In genomic region chr1:182392045-182393028, GRCh38 we compare ENCODE assay signal across 8 cellular contexts. TPM values are rescaled to one million over a fixed set of nuclear protein-coding genes. Genes with fewer than 3 reads are reported as not detected.
A peak's percentile ranks its signal among the peaks of the same experiment; 100 is the strongest.
DNase-seq lines count a peak whose midpoint lies in the region; ATAC-seq and TF ChIP-seq lines count a peak whose summit lies in the region.

No MANE protein-coding gene starts in this region.

- H3K27ac Mint-ChIP-seq in brain, result peak overlapping the region; percentile 82 to 98 (median 86)

- H3K36me3 ChIP-seq in iPS-20b (ENCODE audit: insufficient read depth, low read depth, low read length), result peaks cover 32% of the 10 kb centered on the region
- peaks cover 10% of the 10 kb centered on the region for H3K36me3 ChIP-seq in smooth muscle cell (ENCODE audit: low read depth)

- H3K27ac ChIP-seq in iPS-20b (ENCODE audit: low read length), result peak overlapping the region; percentile 63
- H3K27ac ChIP-seq in smooth muscle cell (ENCODE audit: low read depth), result peak overlapping the region; percentile 75

- H3K9me3 Mint-ChIP-seq in brain, result peaks cover 0 to 4% (median 0%) of the 10 kb centered on the region in 5 experiments

- H3K4me1 ChIP-seq in iPS-20b (ENCODE audit: insufficient read depth, low read length) (peaks cover 13% of the 10 kb centered on the region; the same call in 1 of the 2 replicates), smooth muscle cell (ENCODE audit: low read depth) (peaks cover 34% of the 10 kb centered on the region)

- H3F3A ChIP-seq in smooth muscle cell (ENCODE audit: low read depth), result no peaks in the 10 kb centered on the region

- no peaks in the 10 kb centered on the region for H3K27me3 ChIP-seq in iPS-20b (ENCODE audit: insufficient read depth, low read length)
- H3K27me3 ChIP-seq in smooth muscle cell (ENCODE audit: low read depth), result no peaks in the 10 kb centered on the region

- TF ChIP-seq CTCF in brain (conservative IDR thresholded peaks at IDR 0.05), result no peak
- no peak for TF ChIP-seq CTCF in smooth muscle cell (IDR thresholded peaks at IDR 0.05; ENCODE audit: borderline replicate concordance, insufficient read depth, poor library complexity, severe bottlenecking)

- H3K27me3 Mint-ChIP-seq in brain, result peaks cover 20% of the 10 kb centered on the region

- H3K4me1 Mint-ChIP-seq in brain, result peaks cover 68% of the 10 kb centered on the region

- H3K9me3 ChIP-seq in iPS-20b (ENCODE audit: insufficient read depth, low read depth, low read length), result no peaks in the 10 kb centered on the region
- H3K9me3 ChIP-seq in smooth muscle cell (replicated peaks; ENCODE audit: low read depth), result no peaks in the 10 kb centered on the region

- H3K79me2 ChIP-seq in smooth muscle cell (ENCODE audit: low read depth), result peaks cover 34% of the 10 kb centered on the region

- H3K4me3 ChIP-seq in iPS-20b (ENCODE audit: low read length) (peak overlapping the region; percentile 99), smooth muscle cell (peak overlapping the region; percentile 90)

- peak; percentile 16 for ATAC-seq in GM19328 (IDR thresholded peaks at IDR 0.05; ENCODE audit: unreplicated experiment)

- peak overlapping the region; percentile 86 for H3K9ac ChIP-seq in iPS-20b (ENCODE audit: low read depth, low read length)
- peak overlapping the region; percentile 87 for H3K9ac ChIP-seq in smooth muscle cell (ENCODE audit: low read depth)

- WGBS in smooth muscle cell (ENCODE audit: low lambda C conversion rate), result 22% methylated on average over 33 of the region's 47 CpGs

- peak overlapping the region; percentile 77 to 100 (median 80) for H3K4me3 Mint-ChIP-seq in brain

- peak overlapping the region; percentile 96 for H2AFZ ChIP-seq in smooth muscle cell (ENCODE audit: low read depth)

- H3K4me2 ChIP-seq in smooth muscle cell, result peak overlapping the region; percentile 96

- peaks cover 39% of the 10 kb centered on the region for H4K20me1 ChIP-seq in smooth muscle cell (ENCODE audit: low read depth)

- DNase-seq in AML-193 (lab: John Stamatoyannopoulos, UW), result peak; percentile 49 to 51
- peak; percentile 46 for DNase-seq in HT-29 (ENCODE audit: low spot score)
- DNase-seq in RKO (ENCODE audit: low spot score), result peak; percentile 27
- DNase-seq in smooth muscle cell (lab: John Stamatoyannopoulos, UW; ENCODE audit: unreplicated experiment), result peak; percentile 66
- no peak for DNase-seq in cerebellar nuclear complex (lab: John Stamatoyannopoulos, UW)

- peaks cover 33% of the 10 kb centered on the region for H3K36me3 Mint-ChIP-seq in brain

RNA-seq across cellular contexts. Expression of gene GLUL, which starts 0.7 kb away (rescaled TPM):
- 212 and 243 TPM in 2 replicates for total RNA-seq in HT-29 (2014; rRNA removed; shearing (Covaris generic))
- polyA plus RNA-seq in brain (ENCODE audit: insufficient read depth, low read depth, low replicate concordance), result 1,523 TPM
- total RNA-seq in smooth muscle cell, result 108 and 133 TPM in 2 replicates
- 104 and 127 TPM in 2 replicates for polyA plus RNA-seq in smooth muscle cell

RNA-seq across cellular contexts. Expression of gene TEDDM1, which starts 8.1 kb away (rescaled TPM):
- not detected in 2 replicates for total RNA-seq in HT-29 (2014; rRNA removed; shearing (Covaris generic))
- polyA plus RNA-seq in brain (ENCODE audit: insufficient read depth, low read depth, low replicate concordance) (not detected), smooth muscle cell (not detected in 2 replicates)
- total RNA-seq in smooth muscle cell, result not detected in 2 replicates

RNA-seq across cellular contexts. Expression of gene RGSL1, which starts 57.6 kb away (rescaled TPM):
- total RNA-seq in HT-29 (2014; rRNA removed; shearing (Covaris generic)), result not detected in 2 replicates
- polyA plus RNA-seq in brain (ENCODE audit: insufficient read depth, low read depth, low replicate concordance) (not detected), smooth muscle cell (not detected in 2 replicates)
- not detected in 2 replicates for total RNA-seq in smooth muscle cell

Comparison
In these comparisons a context has a peak if more than half of its experiments do, and no peak if none do; other contexts are left out.
1. DNase-seq: peak in AML-193 (2 of 2), HT-29 (single experiment), RKO (single experiment) and smooth muscle cell (single experiment); none in cerebellar nuclear complex (0 of 2).